Comparison of ENCODE assay signal across 11 cellular contexts in the genomic region with DNA sequence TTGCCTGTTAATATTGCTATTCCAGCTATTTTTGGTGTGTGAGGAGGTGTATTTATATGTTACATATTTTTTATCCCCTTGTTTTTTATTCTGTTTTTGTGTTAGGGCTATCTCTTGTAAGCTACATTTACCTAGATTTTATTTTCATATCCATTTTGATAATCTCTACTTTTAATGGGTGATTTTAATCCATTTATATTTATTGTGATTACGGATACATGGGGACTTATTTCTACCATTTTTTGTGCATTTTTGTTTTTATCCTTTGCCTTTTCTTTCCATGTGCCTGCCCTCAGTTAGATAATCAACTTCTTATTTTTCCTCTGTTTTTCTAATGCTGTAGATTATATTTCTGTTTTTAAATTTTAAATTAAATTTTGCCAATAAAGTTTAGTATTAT.
"Had no signal": no experiment of that assay in that cellular context is flagged by ENCODE, and none has a peak within 500 bp of the region (broad histone marks: within the 10 kb centered on the region; RNA-seq: fewer than 3 reads in every experiment).

No MANE protein-coding gene starts in this region.

- ATAC-seq: GM23338, HCT116 had no signal

- H3K4me2 ChIP-seq: GM23338 had no signal

- H3K27ac Mint-ChIP-seq: GM23338, H9, HFFc6 had no signal

- FAIRE-seq: H1, H54 had no signal

- H2AFZ ChIP-seq: GM23248, GM23338 had no signal

- H3K4me3 ChIP-seq: GM23248, GM23338, HAP-1 had no signal

- H3K27ac ChIP-seq: GM23248 had no signal

- H3K36me3 ChIP-seq: HAP-1 had no signal

- H3K4me3 Mint-ChIP-seq: GM23338, H9, HFFc6 had no signal

- H3K9ac ChIP-seq: GM23248 had no signal

- DNase-seq: GM23248, GOT3, H7, H9, HCEC 1CT, HFFc6 had no signal

- H3K9me3 ChIP-seq: HAP-1 had no signal
